In genomic region chr2:239223330-239224248, GRCh38 we compare ENCODE assay signal across 8 cellular contexts.
A peak's percentile ranks its signal among the peaks of the same experiment; 100 is the strongest.
DNase-seq lines count a peak whose midpoint lies in the region; TF ChIP-seq lines count a peak whose summit lies in the region.

No MANE protein-coding gene starts in this region.

- TF ChIP-seq CTCF in left ventricle myocardium inferior (IDR thresholded peaks at IDR 0.05; ENCODE audit: borderline replicate concordance), result no peak

- H3K4me3 ChIP-seq in left ventricle myocardium inferior, result no peak overlapping the region

- H3K27me3 ChIP-seq in left ventricle myocardium inferior (ENCODE audit: low read depth), result no peaks in the 10 kb centered on the region

- peaks cover 1% of the 10 kb centered on the region for H3K9me3 Mint-ChIP-seq in activated naive CD8-positive, alpha-beta T cell treated with anti-CD3 and anti-CD28 coated beads for 36 hours

- H3K9me3 ChIP-seq in left ventricle myocardium inferior (replicated peaks), result no peaks in the 10 kb centered on the region

- H3K36me3 Mint-ChIP-seq in activated naive CD8-positive, alpha-beta T cell treated with anti-CD3 and anti-CD28 coated beads for 36 hours, result peaks cover 5% of the 10 kb centered on the region

- H3K36me3 ChIP-seq in left ventricle myocardium inferior, result no peaks in the 10 kb centered on the region

- H3K4me1 Mint-ChIP-seq in activated naive CD8-positive, alpha-beta T cell treated with anti-CD3 and anti-CD28 coated beads for 36 hours, result peaks cover 63% of the 10 kb centered on the region

- H3K27ac Mint-ChIP-seq in activated naive CD8-positive, alpha-beta T cell treated with anti-CD3 and anti-CD28 coated beads for 36 hours, result peak overlapping the region; percentile 86

- H3K27me3 Mint-ChIP-seq in activated naive CD8-positive, alpha-beta T cell treated with anti-CD3 and anti-CD28 coated beads for 36 hours, result no peaks in the 10 kb centered on the region

- peaks cover 89% of the 10 kb centered on the region for H3K4me1 ChIP-seq in left ventricle myocardium inferior

- peak in 8 of 14 donors; percentile 42 to 71 (median 60) for DNase-seq in C1 segment of cervical spinal cord (lab: John Stamatoyannopoulos, UW)
- no peak for DNase-seq in activated naive CD8-positive, alpha-beta T cell treated with anti-CD3 and anti-CD28 coated beads for 36 hours
- DNase-seq in left ventricle myocardium inferior, result no peak
- peak; percentile 80 for DNase-seq in putamen (ENCODE audit: low spot score)
- DNase-seq in middle frontal gyrus (ENCODE audit: extremely low spot score, low spot score), result no peak
- no peak for DNase-seq in NCI-H345 treated with DMSO at 0.1 percent for 48 hours (lab: John Stamatoyannopoulos, UW; ENCODE audit: unreplicated experiment)
- no peak for DNase-seq in NCI-H146 (lab: John Stamatoyannopoulos, UW)
- DNase-seq in activated naive CD4-positive, alpha-beta T cell (lab: John Stamatoyannopoulos, UW), result no peak

- intact Hi-C loops in left ventricle myocardium inferior (cut with micrococcal nuclease), result no loop called here

- H3K27ac ChIP-seq in left ventricle myocardium inferior (replicated peaks), result peak overlapping the region; percentile 88

- no peak overlapping the region for H3K4me3 Mint-ChIP-seq in activated naive CD8-positive, alpha-beta T cell treated with anti-CD3 and anti-CD28 coated beads for 36 hours

Comparison
In these comparisons a context has a peak if more than half of its experiments do, and no peak if none do; other contexts are left out.
1. DNase-seq: peak in C1 segment of cervical spinal cord (8 of 14) and putamen (single experiment); none in activated naive CD8-positive, alpha-beta T cell treated with anti-CD3 and anti-CD28 coated beads for 36 hours (single experiment), left ventricle myocardium inferior (single experiment), middle frontal gyrus (single experiment), NCI-H345 treated with DMSO at 0.1 percent for 48 hours (single experiment), NCI-H146 (single experiment) and activated naive CD4-positive, alpha-beta T cell (0 of 4).